1 cellular context compared by ENCODE assay signal in genomic region chr5:93586948-93587918, GRCh38.
A peak's percentile ranks its signal among the peaks of the same experiment; 100 is the strongest.
TF ChIP-seq lines count a peak whose summit lies in the region.

No MANE protein-coding gene starts in this region.

TF ChIP-seq in GM23338, 12 proteins besides CTCF, POLR2A, EP300 and RAD21 (continued from another document):
- TF ChIP-seq, protein P1, sequence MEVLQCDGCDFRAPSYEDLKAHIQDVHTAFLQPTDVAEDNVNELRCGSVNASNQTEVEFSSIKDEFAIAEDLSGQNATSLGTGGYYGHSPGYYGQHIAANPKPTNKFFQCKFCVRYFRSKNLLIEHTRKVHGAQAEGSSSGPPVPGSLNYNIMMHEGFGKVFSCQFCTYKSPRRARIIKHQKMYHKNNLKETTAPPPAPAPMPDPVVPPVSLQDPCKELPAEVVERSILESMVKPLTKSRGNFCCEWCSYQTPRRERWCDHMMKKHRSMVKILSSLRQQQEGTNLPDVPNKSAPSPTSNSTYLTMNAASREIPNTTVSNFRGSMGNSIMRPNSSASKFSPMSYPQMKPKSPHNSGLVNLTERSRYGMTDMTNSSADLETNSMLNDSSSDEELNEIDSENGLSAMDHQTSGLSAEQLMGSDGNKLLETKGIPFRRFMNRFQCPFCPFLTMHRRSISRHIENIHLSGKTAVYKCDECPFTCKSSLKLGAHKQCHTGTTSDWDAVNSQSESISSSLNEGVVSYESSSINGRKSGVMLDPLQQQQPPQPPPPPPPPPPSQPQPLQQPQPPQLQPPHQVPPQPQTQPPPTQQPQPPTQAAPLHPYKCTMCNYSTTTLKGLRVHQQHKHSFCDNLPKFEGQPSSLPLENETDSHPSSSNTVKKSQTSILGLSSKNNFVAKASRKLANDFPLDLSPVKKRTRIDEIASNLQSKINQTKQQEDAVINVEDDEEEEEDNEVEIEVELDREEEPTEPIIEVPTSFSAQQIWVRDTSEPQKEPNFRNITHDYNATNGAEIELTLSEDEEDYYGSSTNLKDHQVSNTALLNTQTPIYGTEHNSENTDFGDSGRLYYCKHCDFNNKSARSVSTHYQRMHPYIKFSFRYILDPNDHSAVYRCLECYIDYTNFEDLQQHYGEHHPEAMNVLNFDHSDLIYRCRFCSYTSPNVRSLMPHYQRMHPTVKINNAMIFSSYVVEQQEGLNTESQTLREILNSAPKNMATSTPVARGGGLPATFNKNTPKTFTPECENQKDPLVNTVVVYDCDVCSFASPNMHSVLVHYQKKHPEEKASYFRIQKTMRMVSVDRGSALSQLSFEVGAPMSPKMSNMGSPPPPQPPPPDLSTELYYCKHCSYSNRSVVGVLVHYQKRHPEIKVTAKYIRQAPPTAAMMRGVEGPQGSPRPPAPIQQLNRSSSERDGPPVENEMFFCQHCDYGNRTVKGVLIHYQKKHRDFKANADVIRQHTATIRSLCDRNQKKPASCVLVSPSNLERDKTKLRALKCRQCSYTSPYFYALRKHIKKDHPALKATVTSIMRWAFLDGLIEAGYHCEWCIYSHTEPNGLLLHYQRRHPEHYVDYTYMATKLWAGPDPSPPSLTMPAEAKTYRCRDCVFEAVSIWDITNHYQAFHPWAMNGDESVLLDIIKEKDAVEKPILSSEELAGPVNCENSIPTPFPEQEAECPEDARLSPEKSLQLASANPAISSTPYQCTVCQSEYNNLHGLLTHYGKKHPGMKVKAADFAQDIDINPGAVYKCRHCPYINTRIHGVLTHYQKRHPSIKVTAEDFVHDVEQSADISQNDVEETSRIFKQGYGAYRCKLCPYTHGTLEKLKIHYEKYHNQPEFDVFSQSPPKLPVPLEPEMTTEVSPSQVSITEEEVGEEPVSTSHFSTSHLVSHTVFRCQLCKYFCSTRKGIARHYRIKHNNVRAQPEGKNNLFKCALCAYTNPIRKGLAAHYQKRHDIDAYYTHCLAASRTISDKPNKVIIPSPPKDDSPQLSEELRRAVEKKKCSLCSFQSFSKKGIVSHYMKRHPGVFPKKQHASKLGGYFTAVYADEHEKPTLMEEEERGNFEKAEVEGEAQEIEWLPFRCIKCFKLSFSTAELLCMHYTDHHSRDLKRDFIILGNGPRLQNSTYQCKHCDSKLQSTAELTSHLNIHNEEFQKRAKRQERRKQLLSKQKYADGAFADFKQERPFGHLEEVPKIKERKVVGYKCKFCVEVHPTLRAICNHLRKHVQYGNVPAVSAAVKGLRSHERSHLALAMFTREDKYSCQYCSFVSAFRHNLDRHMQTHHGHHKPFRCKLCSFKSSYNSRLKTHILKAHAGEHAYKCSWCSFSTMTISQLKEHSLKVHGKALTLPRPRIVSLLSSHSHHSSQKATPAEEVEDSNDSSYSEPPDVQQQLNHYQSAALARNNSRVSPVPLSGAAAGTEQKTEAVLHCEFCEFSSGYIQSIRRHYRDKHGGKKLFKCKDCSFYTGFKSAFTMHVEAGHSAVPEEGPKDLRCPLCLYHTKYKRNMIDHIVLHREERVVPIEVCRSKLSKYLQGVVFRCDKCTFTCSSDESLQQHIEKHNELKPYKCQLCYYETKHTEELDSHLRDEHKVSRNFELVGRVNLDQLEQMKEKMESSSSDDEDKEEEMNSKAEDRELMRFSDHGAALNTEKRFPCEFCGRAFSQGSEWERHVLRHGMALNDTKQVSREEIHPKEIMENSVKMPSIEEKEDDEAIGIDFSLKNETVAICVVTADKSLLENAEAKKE (CRISPR knock-in tag; IDR thresholded peaks at IDR 0.05) = no peak
- TF ChIP-seq EZH2 (IDR thresholded peaks at IDR 0.05; ENCODE audit: low read depth, unreplicated experiment) (peak; percentile 78), JUNB (IDR thresholded peaks at IDR 0.05; ENCODE audit: unreplicated experiment) (no peak), ZNF114 (CRISPR knock-in tag; IDR thresholded peaks at IDR 0.05) (no peak), EZH2phosphoT487 (IDR thresholded peaks at IDR 0.05; ENCODE audit: unreplicated experiment) (peak; percentile 71), POLR2AphosphoS5 (IDR thresholded peaks at IDR 0.05; ENCODE audit: low read depth) (no peak)
